In genomic region chr2:215447673-215448081, GRCh38 we compare ENCODE assay signal across 1 cellular context.
TF ChIP-seq lines count a peak whose summit lies in the region.

No MANE protein-coding gene starts in this region.

TF ChIP-seq in HepG2, 621 proteins besides CTCF, POLR2A, EP300 and RAD21 (continued from another document):
- TF ChIP-seq ZGPAT (CRISPR knock-in tag; IDR thresholded peaks at IDR 0.05) (no peak), PCBP2 (optimal IDR thresholded peaks at IDR 0.05; ENCODE audit: low read depth, low read length, poor library complexity, severe bottlenecking) (no peak), MAFG (CRISPR knock-in tag; IDR thresholded peaks at IDR 0.05) (no peak), ZNF766 (CRISPR knock-in tag; IDR thresholded peaks at IDR 0.05; ENCODE audit: borderline replicate concordance) (no peak), ZNF17 (CRISPR knock-in tag; IDR thresholded peaks at IDR 0.05) (no peak)
TF ChIP-seq in HepG2: peak in this region for 0.
